In the genomic region with DNA sequence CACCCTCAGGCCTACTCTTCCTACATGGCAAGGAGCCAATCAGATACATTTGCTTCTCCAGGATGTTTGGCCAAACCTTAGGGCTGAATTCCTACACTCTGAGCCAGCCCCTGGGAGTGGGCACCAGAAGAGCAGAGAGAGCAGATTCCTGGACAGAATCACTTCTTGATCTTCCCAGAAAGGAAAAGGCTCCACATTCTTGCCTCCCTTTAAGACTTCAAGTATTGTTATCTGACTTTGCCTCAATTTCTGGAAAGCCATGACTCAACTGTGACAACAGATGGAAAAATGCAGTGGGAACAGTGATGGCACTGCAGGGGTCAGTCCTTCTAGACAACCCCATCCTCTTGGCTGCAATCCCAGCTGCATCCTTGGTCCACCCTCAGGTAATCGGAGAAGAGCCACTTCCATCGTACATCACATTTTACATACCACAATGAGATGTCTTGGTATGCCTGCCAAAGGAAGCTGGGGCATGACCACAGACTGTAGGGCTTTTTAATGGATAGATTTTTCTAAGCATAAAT, we compare ENCODE assay signal across 2 cellular contexts.
TF ChIP-seq lines count a peak whose summit lies in the region.

No MANE protein-coding gene starts in this region.

TF ChIP-seq in HCT116, 20 proteins besides CTCF, POLR2A, EP300 and RAD21 (continued from another document):
- TF ChIP-seq, protein P1, sequence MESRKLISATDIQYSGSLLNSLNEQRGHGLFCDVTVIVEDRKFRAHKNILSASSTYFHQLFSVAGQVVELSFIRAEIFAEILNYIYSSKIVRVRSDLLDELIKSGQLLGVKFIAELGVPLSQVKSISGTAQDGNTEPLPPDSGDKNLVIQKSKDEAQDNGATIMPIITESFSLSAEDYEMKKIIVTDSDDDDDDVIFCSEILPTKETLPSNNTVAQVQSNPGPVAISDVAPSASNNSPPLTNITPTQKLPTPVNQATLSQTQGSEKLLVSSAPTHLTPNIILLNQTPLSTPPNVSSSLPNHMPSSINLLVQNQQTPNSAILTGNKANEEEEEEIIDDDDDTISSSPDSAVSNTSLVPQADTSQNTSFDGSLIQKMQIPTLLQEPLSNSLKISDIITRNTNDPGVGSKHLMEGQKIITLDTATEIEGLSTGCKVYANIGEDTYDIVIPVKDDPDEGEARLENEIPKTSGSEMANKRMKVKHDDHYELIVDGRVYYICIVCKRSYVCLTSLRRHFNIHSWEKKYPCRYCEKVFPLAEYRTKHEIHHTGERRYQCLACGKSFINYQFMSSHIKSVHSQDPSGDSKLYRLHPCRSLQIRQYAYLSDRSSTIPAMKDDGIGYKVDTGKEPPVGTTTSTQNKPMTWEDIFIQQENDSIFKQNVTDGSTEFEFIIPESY (IDR thresholded peaks at IDR 0.05; ENCODE audit: extremely low read depth, insufficient replicate concordance, low read length): no peak
- TF ChIP-seq ZNF274 (IDR thresholded peaks at IDR 0.05; ENCODE audit: low read depth, low read length) (no peak), SRF (IDR thresholded peaks at IDR 0.05; ENCODE audit: low read depth) (no peak), EZH2phosphoT487 (IDR thresholded peaks at IDR 0.05; ENCODE audit: borderline replicate concordance) (no peak), YY1 (IDR thresholded peaks at IDR 0.05; ENCODE audit: extremely low read depth, insufficient replicate concordance, low read depth, low read length) (no peak), FOSL1 (IDR thresholded peaks at IDR 0.05; ENCODE audit: low read depth) (peak; percentile 54), ELF1 (IDR thresholded peaks at IDR 0.05; ENCODE audit: borderline replicate concordance, low read depth) (no peak), ZFX (IDR thresholded peaks at IDR 0.05) (no peak), POLR2AphosphoS5 (IDR thresholded peaks at IDR 0.05; ENCODE audit: low read depth, low read length) (no peak), CBX3 (IDR thresholded peaks at IDR 0.05; ENCODE audit: low read depth) (peak; percentile 51; the same call in 1 of the 2 replicates), EZH2 (IDR thresholded peaks at IDR 0.05) (no peak), CEBPB (IDR thresholded peaks at IDR 0.05; ENCODE audit: low read depth) (no peak)
- TF ChIP-seq, protein P2, sequence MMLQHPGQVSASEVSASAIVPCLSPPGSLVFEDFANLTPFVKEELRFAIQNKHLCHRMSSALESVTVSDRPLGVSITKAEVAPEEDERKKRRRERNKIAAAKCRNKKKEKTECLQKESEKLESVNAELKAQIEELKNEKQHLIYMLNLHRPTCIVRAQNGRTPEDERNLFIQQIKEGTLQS (IDR thresholded peaks at IDR 0.05): no peak
- TF ChIP-seq, protein P3, sequence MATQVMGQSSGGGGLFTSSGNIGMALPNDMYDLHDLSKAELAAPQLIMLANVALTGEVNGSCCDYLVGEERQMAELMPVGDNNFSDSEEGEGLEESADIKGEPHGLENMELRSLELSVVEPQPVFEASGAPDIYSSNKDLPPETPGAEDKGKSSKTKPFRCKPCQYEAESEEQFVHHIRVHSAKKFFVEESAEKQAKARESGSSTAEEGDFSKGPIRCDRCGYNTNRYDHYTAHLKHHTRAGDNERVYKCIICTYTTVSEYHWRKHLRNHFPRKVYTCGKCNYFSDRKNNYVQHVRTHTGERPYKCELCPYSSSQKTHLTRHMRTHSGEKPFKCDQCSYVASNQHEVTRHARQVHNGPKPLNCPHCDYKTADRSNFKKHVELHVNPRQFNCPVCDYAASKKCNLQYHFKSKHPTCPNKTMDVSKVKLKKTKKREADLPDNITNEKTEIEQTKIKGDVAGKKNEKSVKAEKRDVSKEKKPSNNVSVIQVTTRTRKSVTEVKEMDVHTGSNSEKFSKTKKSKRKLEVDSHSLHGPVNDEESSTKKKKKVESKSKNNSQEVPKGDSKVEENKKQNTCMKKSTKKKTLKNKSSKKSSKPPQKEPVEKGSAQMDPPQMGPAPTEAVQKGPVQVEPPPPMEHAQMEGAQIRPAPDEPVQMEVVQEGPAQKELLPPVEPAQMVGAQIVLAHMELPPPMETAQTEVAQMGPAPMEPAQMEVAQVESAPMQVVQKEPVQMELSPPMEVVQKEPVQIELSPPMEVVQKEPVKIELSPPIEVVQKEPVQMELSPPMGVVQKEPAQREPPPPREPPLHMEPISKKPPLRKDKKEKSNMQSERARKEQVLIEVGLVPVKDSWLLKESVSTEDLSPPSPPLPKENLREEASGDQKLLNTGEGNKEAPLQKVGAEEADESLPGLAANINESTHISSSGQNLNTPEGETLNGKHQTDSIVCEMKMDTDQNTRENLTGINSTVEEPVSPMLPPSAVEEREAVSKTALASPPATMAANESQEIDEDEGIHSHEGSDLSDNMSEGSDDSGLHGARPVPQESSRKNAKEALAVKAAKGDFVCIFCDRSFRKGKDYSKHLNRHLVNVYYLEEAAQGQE (IDR thresholded peaks at IDR 0.05; ENCODE audit: low read depth): no peak

TF ChIP-seq in SK-N-SH treated with all-trans-retinoic acid at 6 μM for 48 hours, 23 proteins besides CTCF, POLR2A, EP300 and RAD21 (continued from another document):
- TF ChIP-seq, protein P4, sequence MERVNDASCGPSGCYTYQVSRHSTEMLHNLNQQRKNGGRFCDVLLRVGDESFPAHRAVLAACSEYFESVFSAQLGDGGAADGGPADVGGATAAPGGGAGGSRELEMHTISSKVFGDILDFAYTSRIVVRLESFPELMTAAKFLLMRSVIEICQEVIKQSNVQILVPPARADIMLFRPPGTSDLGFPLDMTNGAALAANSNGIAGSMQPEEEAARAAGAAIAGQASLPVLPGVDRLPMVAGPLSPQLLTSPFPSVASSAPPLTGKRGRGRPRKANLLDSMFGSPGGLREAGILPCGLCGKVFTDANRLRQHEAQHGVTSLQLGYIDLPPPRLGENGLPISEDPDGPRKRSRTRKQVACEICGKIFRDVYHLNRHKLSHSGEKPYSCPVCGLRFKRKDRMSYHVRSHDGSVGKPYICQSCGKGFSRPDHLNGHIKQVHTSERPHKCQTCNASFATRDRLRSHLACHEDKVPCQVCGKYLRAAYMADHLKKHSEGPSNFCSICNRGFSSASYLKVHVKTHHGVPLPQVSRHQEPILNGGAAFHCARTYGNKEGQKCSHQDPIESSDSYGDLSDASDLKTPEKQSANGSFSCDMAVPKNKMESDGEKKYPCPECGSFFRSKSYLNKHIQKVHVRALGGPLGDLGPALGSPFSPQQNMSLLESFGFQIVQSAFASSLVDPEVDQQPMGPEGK (CRISPR knock-in tag; IDR thresholded peaks at IDR 0.05; ENCODE audit: borderline replicate concordance): 0 out of 2 replicates have a peak, but pooled peaks have one; percentile 30
- peak; percentile 60; the same call in 1 of the 2 replicates for TF ChIP-seq ZFP3 (CRISPR knock-in tag; IDR thresholded peaks at IDR 0.05)
